Comparison of ENCODE assay signal across 9 cellular contexts in genomic region chr22:50528682-50529415, GRCh38. TPM values are rescaled to one million over a fixed set of nuclear protein-coding genes. Genes with fewer than 3 reads are reported as not detected.
DNase-seq lines count a peak whose midpoint lies in the region; ATAC-seq and TF ChIP-seq lines count a peak whose summit lies in the region.
"Had no signal": no experiment of that assay in that cellular context is flagged by ENCODE, and none has a peak within 500 bp of the region (broad histone marks: within the 10 kb centered on the region; RNA-seq: fewer than 3 reads in every experiment).

No MANE protein-coding gene starts in this region.

- TF ChIP-seq CTCF in GM13976 (IDR thresholded peaks at IDR 0.05; ENCODE audit: borderline replicate concordance, control extremely low read depth, extremely low read depth, insufficient read depth, missing control alignments): no peak

- no peak for ATAC-seq in left lobe of liver
- ATAC-seq in HG02852 (IDR thresholded peaks at IDR 0.05; ENCODE audit: unreplicated experiment): no peak

- in situ Hi-C loops in GM13976 (cut with MboI; ENCODE audit: low sequenced_read_pairs, unreplicated experiment): no loop called here

- H3K27ac ChIP-seq in substantia nigra (ENCODE audit: low read depth, low read length, poor library complexity, severe bottlenecking): peak overlapping the region; percentile 45

- peak; percentile 71 for DNase-seq in activated CD8-positive, alpha-beta memory T cell treated with anti-CD3 and anti-CD28 coated beads for 24 hours
- no peak for DNase-seq in activated CD8-positive, alpha-beta memory T cell treated with anti-CD3 and anti-CD28 coated beads, Interleukin-2, amount 50 U/mL, for 4 hours
- peak; percentile 34 to 45 for DNase-seq in activated T-cell treated with anti-CD3 and anti-CD28 coated beads, Interleukin-2, amount 50 U/mL, for 48 hours
- DNase-seq in left lobe of liver (ENCODE audit: low spot score) (peak; percentile 58), substantia nigra (lab: John Stamatoyannopoulos, UW) (no peak), GM13976 (ENCODE audit: low spot score) (no peak), NCI-H2029 treated with DMSO at 0.1 percent for 48 hours (lab: John Stamatoyannopoulos, UW) (no peak)
- DNase-seq: amygdala had no signal

RNA-seq across cellular contexts. Expression of gene TYMP, which starts 1.0 kb away (rescaled TPM):
- total RNA-seq in left lobe of liver: 80.0 TPM

RNA-seq across cellular contexts. Expression of gene SCO2, which starts 3.5 kb away (rescaled TPM):
- not detected for total RNA-seq in left lobe of liver

RNA-seq across cellular contexts. Expression of gene KLHDC7B, which starts 16.9 kb away (rescaled TPM):
- 0.05 TPM for total RNA-seq in left lobe of liver

RNA-seq across cellular contexts. Expression of gene NCAPH2, which starts 20.8 kb away (rescaled TPM):
- total RNA-seq in left lobe of liver: 18.8 TPM

RNA-seq across cellular contexts. Expression of gene LMF2, which starts 21.3 kb away (rescaled TPM):
- 50.2 TPM for total RNA-seq in left lobe of liver

Comparison
In these comparisons a context has a peak if more than half of its experiments do, and no peak if none do; other contexts are left out.
1. DNase-seq: peak in activated CD8-positive, alpha-beta memory T cell treated with anti-CD3 and anti-CD28 coated beads for 24 hours (single experiment), activated T-cell treated with anti-CD3 and anti-CD28 coated beads, Interleukin-2, amount 50 U/mL, for 48 hours (2 of 2) and left lobe of liver (single experiment); none in activated CD8-positive, alpha-beta memory T cell treated with anti-CD3 and anti-CD28 coated beads, Interleukin-2, amount 50 U/mL, for 4 hours (single experiment), substantia nigra (0 of 49), GM13976 (single experiment) and NCI-H2029 treated with DMSO at 0.1 percent for 48 hours (single experiment).